1 cellular context compared by ENCODE assay signal in genomic region chr17:50218771-50219315, GRCh38.
TF ChIP-seq lines count a peak whose summit lies in the region.

No MANE protein-coding gene starts in this region.

TF ChIP-seq in GM12878, 131 proteins besides CTCF, POLR2A, EP300 and RAD21:
- TF ChIP-seq BRCA1 (IDR thresholded peaks at IDR 0.05; ENCODE audit: low read depth, low read length) (no peak), BHLHE40 (IDR thresholded peaks at IDR 0.05; ENCODE audit: borderline replicate concordance in 1 of 2, low read depth in 2 of 2, low read length in 1 of 2) (no peak), ELK1 (IDR thresholded peaks at IDR 0.05; ENCODE audit: low read depth, low read length) (no peak), PML (IDR thresholded peaks at IDR 0.05; ENCODE audit: low read length) (no peak), RAD51 (IDR thresholded peaks at IDR 0.05) (no peak), ZBTB33 (IDR thresholded peaks at IDR 0.05) (no peak), JUND (IDR thresholded peaks at IDR 0.05; ENCODE audit: low read depth, low read length) (no peak), ZNF24 (IDR thresholded peaks at IDR 0.05) (peak; percentile 71; the same call in 1 of the 2 replicates), SIN3A (IDR thresholded peaks at IDR 0.05; ENCODE audit: low read depth, low read length) (no peak), IKZF2 (IDR thresholded peaks at IDR 0.05) (peak; percentile 75 to 80), RELB (IDR thresholded peaks at IDR 0.05; ENCODE audit: low read depth) (peak; percentile 33; the same call in 1 of the 2 replicates), STAT1 (conservative IDR thresholded peaks at IDR 0.05) (no peak), TCF12 (IDR thresholded peaks at IDR 0.05; ENCODE audit: low read depth, low read length) (no peak), HCFC1 (IDR thresholded peaks at IDR 0.05; ENCODE audit: low read length) (no peak), RUNX3 (IDR thresholded peaks at IDR 0.05; ENCODE audit: low read length) (no peak), POU2F2 (IDR thresholded peaks at IDR 0.05; ENCODE audit: borderline replicate concordance, low read depth, low read length) (no peak), NR2C1 (IDR thresholded peaks at IDR 0.05) (no peak), ZBTB40 (IDR thresholded peaks at IDR 0.05; ENCODE audit: borderline replicate concordance) (no peak), SREBF2 (IDR thresholded peaks at IDR 0.05; ENCODE audit: low read length) (no peak), GATAD2B (conservative IDR thresholded peaks at IDR 0.05; ENCODE audit: low read depth) (no peak), CREM (IDR thresholded peaks at IDR 0.05; ENCODE audit: low read depth) (no peak), NFIC (IDR thresholded peaks at IDR 0.05; ENCODE audit: low read depth, low read length) (no peak), WRNIP1 (IDR thresholded peaks at IDR 0.05; ENCODE audit: borderline replicate concordance, low read depth, low read length) (no peak), CHD1 (IDR thresholded peaks at IDR 0.05; ENCODE audit: low read depth, low read length) (no peak), GABPA (IDR thresholded peaks at IDR 0.05; ENCODE audit: low read depth) (no peak), HDAC6 (IDR thresholded peaks at IDR 0.05; ENCODE audit: unreplicated experiment) (no peak), TAF1 (IDR thresholded peaks at IDR 0.05; ENCODE audit: borderline replicate concordance, low read depth, low read length) (no peak), SPI1 (IDR thresholded peaks at IDR 0.05; ENCODE audit: borderline replicate concordance, insufficient read depth, low read depth, low read length) (peak; percentile 53; the same call in 1 of the 2 replicates), PAX5 (IDR thresholded peaks at IDR 0.05; ENCODE audit: borderline replicate concordance, low read depth, low read length) (no peak), DPF2 (IDR thresholded peaks at IDR 0.05) (0 out of 2 replicates have a peak, but pooled peaks have one; percentile 29), IKZF1 (conservative IDR thresholded peaks at IDR 0.05) (peak; percentile 73)
TF ChIP-seq in GM12878: peak in this region for 6.
